In the genomic region with DNA sequence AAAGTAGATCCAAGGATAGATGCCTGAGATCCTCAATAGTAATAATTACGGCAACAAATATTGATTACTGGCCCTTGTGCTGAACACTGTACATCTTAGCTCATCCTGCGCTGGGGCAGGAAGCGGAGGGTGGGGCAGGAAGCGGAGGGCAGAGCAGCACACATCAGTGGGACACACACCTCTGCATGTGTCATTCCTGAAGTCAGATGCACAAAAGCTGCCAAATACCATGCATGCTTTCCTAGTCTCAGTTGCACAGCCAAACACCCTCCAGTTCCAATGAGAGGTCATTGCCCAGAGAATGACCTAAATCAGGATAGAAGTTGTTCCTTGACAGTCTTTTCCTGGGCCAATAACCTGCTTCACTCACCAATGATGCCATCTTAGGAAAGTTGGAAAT, we compare ENCODE assay signal across 12 cellular contexts.
DNase-seq lines count a peak whose midpoint lies in the region; ATAC-seq and TF ChIP-seq lines count a peak whose summit lies in the region.
"Had no signal": no experiment of that assay in that cellular context is flagged by ENCODE, and none has a peak within 500 bp of the region (broad histone marks: within the 10 kb centered on the region; RNA-seq: fewer than 3 reads in every experiment).

No MANE protein-coding gene starts in this region.

- H3K27ac ChIP-seq in CD8-positive, alpha-beta memory T cell (ENCODE audit: low read depth, low read length): no peak overlapping the region
- no peak overlapping the region for H3K27ac ChIP-seq in WERI-Rb-1
- H3K27ac ChIP-seq: suprapubic skin had no signal

- in situ Hi-C loops in G401 (cut with HindIII; ENCODE audit: low sequenced_read_pairs): no loop called here

- no peaks in the 10 kb centered on the region for H3K9me3 ChIP-seq in CD8-positive, alpha-beta memory T cell (ENCODE audit: low read length)
- H3K9me3 ChIP-seq in WERI-Rb-1 (ENCODE audit: severe bottlenecking): no peaks in the 10 kb centered on the region
- H3K9me3 ChIP-seq: suprapubic skin had no signal

- CTCF ChIA-PET in CD8-positive, alpha-beta memory T cell (lab: Charles Lee): interaction anchor here (1.1 kb wide), 1 partner anchor 20 kb away, joined by 3 read pairs; no protein-coding TSS in a partner anchor
- CTCF ChIA-PET in activated naive CD4-positive, alpha-beta T cell treated with anti-CD3 and anti-CD28 coated beads, Interleukin-2, amount 10 ng/mL, durations not matched to agents 7 days and 5 days (lab: Charles Lee): interaction anchor here (1.5 to 3.7 kb wide), 2 partner anchors 11 to 17 kb away, joined by 10 to 21 read pairs; no protein-coding TSS in a partner anchor

- H3K4me1 Mint-ChIP-seq in CD8-positive, alpha-beta memory T cell: peaks cover 7 to 20% (median 16%) of the 10 kb centered on the region in 3 donors
- H3K4me1 Mint-ChIP-seq in activated naive CD4-positive, alpha-beta T cell treated with anti-CD3 and anti-CD28 coated beads, Interleukin-2, amount 10 ng/mL, durations not matched to agents 7 days and 5 days: peaks cover 27% of the 10 kb centered on the region
- H3K4me1 Mint-ChIP-seq in naive thymus-derived CD8-positive, alpha-beta T cell: peaks cover 12 to 29% (median 18%) of the 10 kb centered on the region in 4 donors

- H3K36me3 ChIP-seq in CD8-positive, alpha-beta memory T cell (ENCODE audit: insufficient read depth, low read length): no peaks in the 10 kb centered on the region
- H3K36me3 ChIP-seq in WERI-Rb-1: no peaks in the 10 kb centered on the region
- H3K36me3 ChIP-seq: suprapubic skin had no signal

- no peaks in the 10 kb centered on the region for H3K9me3 Mint-ChIP-seq in CD8-positive, alpha-beta memory T cell
- H3K9me3 Mint-ChIP-seq in activated naive CD4-positive, alpha-beta T cell treated with anti-CD3 and anti-CD28 coated beads, Interleukin-2, amount 10 ng/mL, durations not matched to agents 7 days and 5 days: peaks cover 1% of the 10 kb centered on the region
- peaks cover 0 to 1% (median 0%) of the 10 kb centered on the region in 9 donors for H3K9me3 Mint-ChIP-seq in naive thymus-derived CD8-positive, alpha-beta T cell

- peak overlapping the region in 4 of 7 donors; percentile 28 to 72 (median 49) for H3K4me3 Mint-ChIP-seq in CD8-positive, alpha-beta memory T cell
- peak overlapping the region; percentile 27 for H3K4me3 Mint-ChIP-seq in activated naive CD4-positive, alpha-beta T cell treated with anti-CD3 and anti-CD28 coated beads, Interleukin-2, amount 10 ng/mL, durations not matched to agents 7 days and 5 days
- H3K4me3 Mint-ChIP-seq in naive thymus-derived CD8-positive, alpha-beta T cell: peak overlapping the region in 7 of 10 donors; percentile 20 to 75 (median 49)
- H3K4me3 Mint-ChIP-seq: nephron progenitor cell had no signal

- no peaks in the 10 kb centered on the region for H3K36me3 Mint-ChIP-seq in CD8-positive, alpha-beta memory T cell
- H3K36me3 Mint-ChIP-seq in activated naive CD4-positive, alpha-beta T cell treated with anti-CD3 and anti-CD28 coated beads, Interleukin-2, amount 10 ng/mL, durations not matched to agents 7 days and 5 days: no peaks in the 10 kb centered on the region
- no peaks in the 10 kb centered on the region for H3K36me3 Mint-ChIP-seq in naive thymus-derived CD8-positive, alpha-beta T cell

- no peaks in the 10 kb centered on the region for H3K27me3 ChIP-seq in CD8-positive, alpha-beta memory T cell (ENCODE audit: insufficient read depth, low read length, poor library complexity, severe bottlenecking)
- no peaks in the 10 kb centered on the region for H3K27me3 ChIP-seq in WERI-Rb-1 (ENCODE audit: insufficient read depth, low read depth, severe bottlenecking)
- H3K27me3 ChIP-seq: suprapubic skin had no signal

- DNase-seq in CD8-positive, alpha-beta memory T cell: peak in 1 of 5 donors; percentile 51
- DNase-seq in T follicular helper cell (ENCODE audit: low read depth) (peak; percentile 41), WERI-Rb-1 (no peak), NCI-H1417 (lab: John Stamatoyannopoulos, UW) (no peak), G401 (ENCODE audit: low spot score) (no peak), NCI-H1436 (lab: John Stamatoyannopoulos, UW) (no peak)
- DNase-seq in activated naive CD4-positive, alpha-beta T cell treated with anti-CD3 and anti-CD28 coated beads, Interleukin-2, amount 10 ng/mL, durations not matched to agents 7 days and 5 days: peak; percentile 64
- DNase-seq in naive thymus-derived CD8-positive, alpha-beta T cell: peak in 3 of 10 donors; percentile 17 to 23 (median 18)
- DNase-seq: KG1, NCI-H510A, nephron progenitor cell had no signal

- peak overlapping the region; percentile 15 for H3K4me3 ChIP-seq in CD8-positive, alpha-beta memory T cell (ENCODE audit: low read length)
- H3K4me3 ChIP-seq in WERI-Rb-1 (ENCODE audit: low read depth, low read length): no peak overlapping the region
- H3K4me3 ChIP-seq: suprapubic skin had no signal

- no peaks in the 10 kb centered on the region for H3K27me3 Mint-ChIP-seq in CD8-positive, alpha-beta memory T cell
- no peaks in the 10 kb centered on the region for H3K27me3 Mint-ChIP-seq in activated naive CD4-positive, alpha-beta T cell treated with anti-CD3 and anti-CD28 coated beads, Interleukin-2, amount 10 ng/mL, durations not matched to agents 7 days and 5 days
- no peaks in the 10 kb centered on the region for H3K27me3 Mint-ChIP-seq in naive thymus-derived CD8-positive, alpha-beta T cell

- peak; percentile 72 to 92 for ATAC-seq in naive thymus-derived CD8-positive, alpha-beta T cell

- TF ChIP-seq CTCF in WERI-Rb-1 (IDR thresholded peaks at IDR 0.05; ENCODE audit: low read depth, low read length): no peak

- H3K27ac Mint-ChIP-seq in CD8-positive, alpha-beta memory T cell: peak overlapping the region in 4 of 8 donors; percentile 54 to 79 (median 78)
- peak overlapping the region; percentile 75 for H3K27ac Mint-ChIP-seq in activated naive CD4-positive, alpha-beta T cell treated with anti-CD3 and anti-CD28 coated beads, Interleukin-2, amount 10 ng/mL, durations not matched to agents 7 days and 5 days
- H3K27ac Mint-ChIP-seq in naive thymus-derived CD8-positive, alpha-beta T cell: peak overlapping the region in 4 of 10 donors; percentile 0 to 74 (median 62)
- H3K27ac Mint-ChIP-seq: nephron progenitor cell had no signal

- POLR2A ChIA-PET in CD8-positive, alpha-beta memory T cell (lab: Charles Lee): no interaction called here
- POLR2A ChIA-PET in naive thymus-derived CD8-positive, alpha-beta T cell (lab: Charles Lee): no interaction called here

- H3K4me1 ChIP-seq in CD8-positive, alpha-beta memory T cell (ENCODE audit: insufficient read depth, low read length): peaks cover 31% of the 10 kb centered on the region

Comparison
In these comparisons a context has a peak if more than half of its experiments do, and no peak if none do; other contexts are left out.
1. DNase-seq: peak in T follicular helper cell (single experiment) and activated naive CD4-positive, alpha-beta T cell treated with anti-CD3 and anti-CD28 coated beads, Interleukin-2, amount 10 ng/mL, durations not matched to agents 7 days and 5 days (single experiment); none in WERI-Rb-1 (single experiment), NCI-H1417 (0 of 3), G401 (single experiment) and NCI-H1436 (single experiment).
2. Peak in every context shown above with its lines, with median percentiles within 50 percentile points of each other: H3K4me3 Mint-ChIP-seq.